ENCODE assay signal across 15 cellular contexts in genomic region chr15:73688455-73688854, GRCh38. TPM values are rescaled to one million over a fixed set of nuclear protein-coding genes. Genes with fewer than 3 reads are reported as not detected.
DNase-seq lines count a peak whose midpoint lies in the region; ATAC-seq and TF ChIP-seq lines count a peak whose summit lies in the region.
"Had no signal": no experiment of that assay in that cellular context is flagged by ENCODE, and none has a peak within 500 bp of the region (broad histone marks: within the 10 kb centered on the region; RNA-seq: fewer than 3 reads in every experiment).

No MANE protein-coding gene starts in this region.

- TF ChIP-seq CTCF in right atrium auricular region (IDR thresholded peaks at IDR 0.05) (no peak), breast epithelium (IDR thresholded peaks at IDR 0.05) (no peak), vagina (IDR thresholded peaks at IDR 0.05) (no peak)

- ATAC-seq in Right ventricle myocardium inferior: no peak
- ATAC-seq in HG02870 (IDR thresholded peaks at IDR 0.05; ENCODE audit: unreplicated experiment): no peak
- ATAC-seq: activated naive CD8-positive, alpha-beta T cell treated with anti-CD3 and anti-CD28 coated beads, Interleukin-2, amount 50 U/mL, for 24 hours; natural killer cell had no signal

- H3K4me3 ChIP-seq in right atrium auricular region (no peak overlapping the region), breast epithelium (peak overlapping the region in 1 of 3 donors; percentile 14), vagina (no peak overlapping the region)
- H3K4me3 ChIP-seq: A549 had no signal

- H3K36me3 ChIP-seq in right atrium auricular region (no peaks in the 10 kb centered on the region), breast epithelium (no peaks in the 10 kb centered on the region), vagina (no peaks in the 10 kb centered on the region)

- H3K9me3 ChIP-seq in right atrium auricular region: no peaks in the 10 kb centered on the region
- no peaks in the 10 kb centered on the region for H3K9me3 ChIP-seq in breast epithelium
- no peaks in the 10 kb centered on the region for H3K9me3 ChIP-seq in vagina
- H3K9me3 ChIP-seq: A549 had no signal

- intact Hi-C loops in Right ventricle myocardium inferior (cut with DNase I): no loop called here
- intact Hi-C loops in breast epithelium (cut with DNase I; ENCODE audit: low total_unique reads): no loop called here
- intact Hi-C loops in vagina (cut with DNase I): no loop called here

- H3K4me1 ChIP-seq in right atrium auricular region (peaks cover 0 to 72% of the 10 kb centered on the region in 2 donors), breast epithelium (peaks cover 0 to 10% of the 10 kb centered on the region in 2 donors), vagina (peaks cover 82% of the 10 kb centered on the region)

- DNase-seq in right atrium auricular region (ENCODE audit: low spot score) (no peak), Right ventricle myocardium inferior (ENCODE audit: missing footprints) (no peak), breast epithelium (ENCODE audit: low spot score in 2 of 2) (no peak), lung microvascular endothelial cell (ENCODE audit: low read depth in 2 of 2) (peak; percentile 33 to 57), vagina (ENCODE audit: extremely low spot score in 2 of 2) (no peak), NCI-H1417 (lab: John Stamatoyannopoulos, UW) (no peak), iPS-NIHi7 (ENCODE audit: extremely low spot score) (no peak)
- DNase-seq: activated CD8-positive, alpha-beta memory T cell treated with anti-CD3 and anti-CD28 coated beads, Interleukin-2, amount 50 U/mL, for 4 hours; activated naive CD8-positive, alpha-beta T cell treated with anti-CD3 and anti-CD28 coated beads, Interleukin-2, amount 50 U/mL, for 24 hours; Calu3; glutamatergic neuron; natural killer cell; NCI-H1105 had no signal

- H3K27ac ChIP-seq in right atrium auricular region (peak overlapping the region; percentile 37 to 92), breast epithelium (peak overlapping the region; percentile 83 to 87), vagina (peak overlapping the region; percentile 93)

- TF ChIP-seq POLR2A in breast epithelium (IDR thresholded peaks at IDR 0.05) (no peak), vagina (IDR thresholded peaks at IDR 0.05) (no peak)

- H3K27me3 ChIP-seq in right atrium auricular region (no peaks in the 10 kb centered on the region), breast epithelium (no peaks in the 10 kb centered on the region), vagina (no peaks in the 10 kb centered on the region)

RNA-seq across cellular contexts. Expression of gene CD276, which starts 4.3 kb away (rescaled TPM):
- 10 to 100 TPM; 31.2 to 60.4 TPM for total RNA-seq in right atrium auricular region
- total RNA-seq in Right ventricle myocardium inferior: 35.6 TPM
- total RNA-seq in breast epithelium: 100 to 1,000 TPM in 1 of 3 donors, 10 to 100 TPM in 2; 20.9 to 119 (median 73.7) TPM
- total RNA-seq in lung microvascular endothelial cell: 21.4 and 41.4 TPM in 2 replicates
- total RNA-seq in vagina: 78.1 TPM
- total RNA-seq: natural killer cell had no signal

RNA-seq across cellular contexts. Expression of gene NPTN, which starts 55.3 kb away (rescaled TPM):
- total RNA-seq in right atrium auricular region: 100 to 1,000 TPM; 186 to 225 TPM
- 211 TPM for total RNA-seq in Right ventricle myocardium inferior
- 100 to 1,000 TPM in 2 of 3 donors, 10 to 100 TPM in 1; 82.1 to 107 (median 104) TPM for total RNA-seq in breast epithelium
- total RNA-seq in lung microvascular endothelial cell: 88.5 and 130 TPM in 2 replicates
- 139 TPM for total RNA-seq in vagina

Comparison
In these comparisons a context has a peak if more than half of its experiments do, and no peak if none do; other contexts are left out.
1. DNase-seq: peak in lung microvascular endothelial cell (2 of 2); none in right atrium auricular region (single experiment), Right ventricle myocardium inferior (single experiment), breast epithelium (0 of 2), vagina (0 of 2), NCI-H1417 (0 of 3) and iPS-NIHi7 (single experiment).
2. Peak in every context shown above with its lines, with median percentiles within 50 percentile points of each other: H3K27ac ChIP-seq.